8 cellular contexts compared by ENCODE assay signal in the genomic region with DNA sequence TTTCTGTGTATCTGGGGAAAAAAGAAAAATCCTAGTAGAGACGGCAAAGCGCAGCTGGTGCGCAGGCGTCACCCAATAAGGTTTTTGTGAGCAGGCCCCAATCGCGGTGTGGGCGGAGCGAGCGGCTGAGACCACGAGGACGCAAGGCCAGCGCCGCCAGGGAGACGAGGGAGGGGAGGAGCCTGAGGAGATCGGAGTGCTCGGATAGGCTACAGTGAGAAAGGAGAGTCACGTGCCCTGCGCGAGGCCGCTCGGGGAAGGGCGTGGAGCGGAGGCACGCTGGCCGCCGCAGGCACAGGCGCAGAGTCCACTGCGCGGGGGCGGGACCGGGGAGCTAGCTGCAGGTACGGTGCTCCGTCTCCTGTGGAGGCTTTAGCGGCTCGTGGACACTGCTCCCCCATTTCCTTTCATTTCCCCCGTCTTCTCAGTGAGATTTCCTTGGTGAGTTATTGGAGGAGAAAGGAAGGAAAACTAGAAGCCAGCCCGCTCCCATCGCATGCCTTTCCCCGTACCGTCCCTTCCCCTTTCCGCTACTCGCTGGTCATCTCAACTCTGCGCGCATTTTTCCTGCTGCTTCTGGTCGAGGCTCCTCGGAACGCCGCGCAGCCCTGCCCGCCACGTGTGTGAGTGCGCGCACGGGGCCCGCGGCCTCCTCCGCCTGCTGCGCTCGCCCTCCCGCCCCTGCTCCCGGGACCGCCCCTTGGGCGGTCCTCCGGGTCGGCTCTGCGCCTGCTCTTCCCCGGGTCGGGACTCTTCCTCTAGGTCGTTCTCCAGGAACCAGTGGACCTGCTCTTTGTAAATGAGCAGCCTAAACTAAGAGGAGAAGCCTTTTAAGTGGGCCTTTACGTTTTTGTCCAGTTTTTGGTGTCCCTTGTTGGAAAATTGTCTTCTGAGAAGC. TPM values are rescaled to one million over a fixed set of nuclear protein-coding genes. Genes with fewer than 3 reads are reported as not detected.
DNase-seq lines count a peak whose midpoint lies in the region; ATAC-seq, FAIRE-seq and TF ChIP-seq lines count a peak whose summit lies in the region.

THNSL1 (plus strand) TSS at position 264 of the 898 bp plus-strand sequence. CDS start 6,612 bp downstream, outside the sequence.

- H3K9ac ChIP-seq in OCI-LY3 (ENCODE audit: low read length): peak within 1 kb of the TSS; percentile 86

- H2AFZ ChIP-seq in OCI-LY3 (ENCODE audit: low read depth, low read length): peak within 1 kb of the TSS; percentile 82

- H3K36me3 ChIP-seq in OCI-LY3 (replicated peaks; ENCODE audit: low read depth, low read length): no peaks in the 10 kb centered on the region

- TF ChIP-seq CTCF in D721Med (IDR thresholded peaks at IDR 0.05; ENCODE audit: insufficient read depth, missing control alignments) (no peak), OCI-LY3 (IDR thresholded peaks at IDR 0.05; ENCODE audit: low read depth, low read length) (no peak), epithelial cell of esophagus (IDR thresholded peaks at IDR 0.05; ENCODE audit: insufficient read depth, low read depth, low read length, missing control alignments) (no peak)

- no peaks in the 10 kb centered on the region for H3K9me3 ChIP-seq in OCI-LY3 (ENCODE audit: insufficient read depth, low read length)
- no peaks in the 10 kb centered on the region for H3K9me3 ChIP-seq in mononuclear cell (ENCODE audit: low read depth, low read length)

- H3K4me1 ChIP-seq in OCI-LY3 (ENCODE audit: low read length) (no peaks in the 10 kb centered on the region), mononuclear cell (ENCODE audit: insufficient read depth, low read length) (peaks cover 17% of the 10 kb centered on the region)

- H3K4me2 ChIP-seq in OCI-LY3 (ENCODE audit: low read length): peak within 1 kb of the TSS; percentile 74

- peak; percentile 99 for ATAC-seq in GM21515 (IDR thresholded peaks at IDR 0.05; ENCODE audit: unreplicated experiment)

- no peaks in the 10 kb centered on the region for H3K27me3 ChIP-seq in OCI-LY3 (ENCODE audit: low read depth, low read length)
- no peaks in the 10 kb centered on the region for H3K27me3 ChIP-seq in mononuclear cell (ENCODE audit: insufficient read depth, low read length)

- peak within 1 kb of the TSS; percentile 88 for H3K4me3 ChIP-seq in OCI-LY3 (ENCODE audit: low read length)
- H3K4me3 ChIP-seq in epithelial cell of esophagus (ENCODE audit: low read length): peak within 1 kb of the TSS; percentile 83
- H3K4me3 ChIP-seq in mononuclear cell (ENCODE audit: low read length): peak within 1 kb of the TSS; percentile 63

- H3K27ac ChIP-seq in OCI-LY3 (ENCODE audit: low read length): peak within 1 kb of the TSS; percentile 78

- H4K20me1 ChIP-seq in OCI-LY3 (ENCODE audit: insufficient read depth, low read length): no peaks in the 10 kb centered on the region

- H3K79me2 ChIP-seq in OCI-LY3 (ENCODE audit: low read length): 0 out of 2 replicates have a peak, but pooled peaks cover 3% of the 10 kb centered on the region

- DNase-seq in D721Med (ENCODE audit: insufficient read length, low spot score) (peak; percentile 60), HuH-7 (ENCODE audit: low spot score) (peak; percentile 95), activated T-cell treated with anti-CD3 and anti-CD28 coated beads for 4 hours (peak; percentile 95), epithelial cell of esophagus (ENCODE audit: low read depth) (peak; percentile 99)
- peak; percentile 96 to 97 for DNase-seq in stimulated activated CD8-positive, alpha-beta memory T cell treated with anti-CD3 and anti-CD28 coated beads, Interleukin-2, amount 100 ng/mL, for 48 hours (ENCODE audit: low read depth in 2 of 2)

- no peak for FAIRE-seq in D721Med (lab: Jason Lieb, UNC)

RNA-seq across cellular contexts. Expression of gene THNSL1, which starts in this region (rescaled TPM):
- 0.31 TPM for total RNA-seq in mononuclear cell

Comparison
In these comparisons a context has a peak if more than half of its experiments do, and no peak if none do; other contexts are left out.
1. Peak in every context shown above with its lines: DNase-seq, ATAC-seq, H3K4me3 ChIP-seq and H3K27ac ChIP-seq.